ENCODE assay signal across 21 cellular contexts in the genomic region with DNA sequence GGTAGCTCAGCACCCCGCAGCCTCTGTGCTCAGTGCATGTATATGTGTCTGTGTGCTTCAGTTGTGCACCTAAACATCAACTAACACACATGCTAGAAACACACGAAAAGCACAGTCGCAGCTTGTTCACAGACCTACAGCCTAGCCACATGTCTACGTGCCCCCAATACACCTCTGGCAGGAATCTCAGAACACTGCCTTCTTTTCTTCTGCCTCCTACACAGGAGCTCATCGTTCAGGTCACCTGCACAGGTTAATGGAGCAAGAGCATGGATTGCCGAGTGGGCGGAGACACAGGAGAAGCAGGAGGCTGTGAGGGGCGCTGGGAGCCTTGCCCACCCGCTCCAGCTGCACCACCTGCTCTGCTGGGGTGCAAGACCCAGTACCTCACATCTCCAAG. TPM values are rescaled to one million over a fixed set of nuclear protein-coding genes. Genes with fewer than 3 reads are reported as not detected.
A peak's percentile ranks its signal among the peaks of the same experiment; 100 is the strongest.
DNase-seq lines count a peak whose midpoint lies in the region; ATAC-seq, FAIRE-seq and TF ChIP-seq lines count a peak whose summit lies in the region.
"Had no signal": no experiment of that assay in that cellular context is flagged by ENCODE, and none has a peak within 500 bp of the region (broad histone marks: within the 10 kb centered on the region; RNA-seq: fewer than 3 reads in every experiment).

No MANE protein-coding gene starts in this region.

- H3K4me1 ChIP-seq in kidney (ENCODE audit: control insufficient read depth in 1 of 2, insufficient read depth in 1 of 2, low read depth in 1 of 2, low read length in 2 of 2): peaks cover 7 to 12% of the 10 kb centered on the region in 2 donors
- peaks cover 55% of the 10 kb centered on the region for H3K4me1 ChIP-seq in suprapubic skin

- no peak for FAIRE-seq in kidney (lab: Jason Lieb, UNC)
- FAIRE-seq: GM12891, H1, RCC 7860 had no signal

- no peak for TF ChIP-seq EP300 in suprapubic skin (IDR thresholded peaks at IDR 0.05)

- H3K9me3 ChIP-seq in kidney (ENCODE audit: control insufficient read depth in 1 of 2, low read length in 2 of 2) (no peaks in the 10 kb centered on the region), suprapubic skin (no peaks in the 10 kb centered on the region)
- H3K9me3 ChIP-seq: SJCRH30 had no signal

- H3K36me3 ChIP-seq in kidney (ENCODE audit: control insufficient read depth in 1 of 2, insufficient read depth in 2 of 2, low read length in 2 of 2) (peaks cover 0 to 3% of the 10 kb centered on the region in 2 donors), suprapubic skin (peaks cover 15% of the 10 kb centered on the region), H7 (replicated peaks; ENCODE audit: control insufficient read depth, insufficient read depth, low read length) (no peaks in the 10 kb centered on the region)

- CTCF ChIA-PET in RWPE1 (lab: Yijun Ruan, JAX): interaction anchor here (1.0 kb wide), 1 partner anchor 10 kb away, joined by 3 read pairs; no protein-coding TSS in a partner anchor

- WGBS in suprapubic skin: 59% methylated on average over 9 of the region's 9 CpGs

- ATAC-seq in GM19023 (IDR thresholded peaks at IDR 0.05; ENCODE audit: unreplicated experiment): no peak
- ATAC-seq: Right ventricle myocardium inferior, SK-N-SH treated with all-trans-retinoic acid at 6 μM for 48 hours had no signal

- H3K9ac ChIP-seq in kidney (ENCODE audit: low read length in 2 of 2): no peak overlapping the region

- H3K27ac ChIP-seq in RWPE1 (peak overlapping the region; percentile 76), kidney (ENCODE audit: low read depth in 2 of 2, low read length in 2 of 2) (no peak overlapping the region), suprapubic skin (peak overlapping the region; percentile 63)
- H3K27ac ChIP-seq: C4-2B, HL-60, SJCRH30 had no signal

- DNase-seq in NCI-H69 (lab: John Stamatoyannopoulos, UW): peak; percentile 31
- no peak for DNase-seq in RWPE1 (ENCODE audit: low spot score)
- DNase-seq in kidney: peak; percentile 29
- no peak for DNase-seq in suprapubic skin (ENCODE audit: low spot score in 2 of 2)
- DNase-seq in H7: no peak
- DNase-seq in A172 (ENCODE audit: low spot score): no peak
- DNase-seq: DMS79 treated with DMSO at 0.1 percent for 48 hours, GF-D8, NCI-H1092, NCI-H2081 treated with DMSO at 0.1 percent for 48 hours, NCI-H446, NCI-H526 treated with DMSO at 0.1 percent for 48 hours, SJCRH30 had no signal

- POLR2A ChIA-PET in RWPE1 (lab: Yijun Ruan, JAX; ENCODE audit: low non-redundant PET): interaction anchor here (1.1 kb wide), 1 partner anchor 29 kb away, joined by 5 read pairs; no protein-coding TSS in a partner anchor

- intact Hi-C loops in kidney (cut with DNase I): no loop called here

- no peak for TF ChIP-seq POLR2A in suprapubic skin (IDR thresholded peaks at IDR 0.05)

- H3K4me3 ChIP-seq in kidney (ENCODE audit: low read length in 2 of 2) (no peak overlapping the region), suprapubic skin (no peak overlapping the region), H7 (ENCODE audit: insufficient read depth, low read depth, low read length) (no peak overlapping the region)
- H3K4me3 ChIP-seq: SJCRH30 had no signal

- no peaks in the 10 kb centered on the region for H3K27me3 ChIP-seq in suprapubic skin
- H3K27me3 ChIP-seq in H7 (ENCODE audit: control insufficient read depth, insufficient read depth, low read length): no peaks in the 10 kb centered on the region
- H3K27me3 ChIP-seq: SJCRH30 had no signal

- TF ChIP-seq CTCF in RWPE1 (conservative IDR thresholded peaks at IDR 0.05; ENCODE audit: low read depth): no peak
- TF ChIP-seq CTCF in kidney (IDR thresholded peaks at IDR 0.05; ENCODE audit: borderline replicate concordance, extremely low read depth, insufficient read depth): no peak
- TF ChIP-seq CTCF in suprapubic skin (IDR thresholded peaks at IDR 0.05): no peak

RNA-seq across cellular contexts. Expression of gene CTNNBIP1, which starts 31.6 kb away (rescaled TPM):
- total RNA-seq in kidney: 21.9 TPM
- 26.4 TPM for polyA plus RNA-seq in kidney (ENCODE audit: insufficient read depth, low read depth, low replicate concordance)
- total RNA-seq in suprapubic skin: 100 to 1,000 TPM; 197 to 538 (median 406) TPM
- 78.8 and 80.7 TPM in 2 replicates for total RNA-seq in H7 (2014; rRNA removed; shearing (Covaris generic))
- 8.0 and 18.0 TPM in 2 replicates for total RNA-seq in A172 (2014; rRNA removed; shearing (Covaris generic))

RNA-seq across cellular contexts. Expression of gene CLSTN1, which starts 54.7 kb away (rescaled TPM):
- total RNA-seq in kidney: 158 TPM
- polyA plus RNA-seq in kidney (ENCODE audit: insufficient read depth, low read depth, low replicate concordance): 114 TPM
- 100 to 1,000 TPM; 118 to 202 (median 165) TPM for total RNA-seq in suprapubic skin
- total RNA-seq in H7 (2014; rRNA removed; shearing (Covaris generic)): 100 and 127 TPM in 2 replicates
- total RNA-seq in A172 (2014; rRNA removed; shearing (Covaris generic)): 24.3 and 27.2 TPM in 2 replicates

Comparison
In these comparisons a context has a peak if more than half of its experiments do, and no peak if none do; other contexts are left out.
1. DNase-seq: peak in NCI-H69 (single experiment) and kidney (single experiment); none in RWPE1 (single experiment), suprapubic skin (0 of 2), H7 (single experiment) and A172 (single experiment).
2. H3K27ac ChIP-seq: peak in RWPE1 (single experiment) and suprapubic skin (single experiment); none in kidney (0 of 2).